14 cellular contexts compared by ENCODE assay signal in genomic region chr4:31187979-31188378, GRCh38.
"Had no signal": no experiment of that assay in that cellular context is flagged by ENCODE, and none has a peak within 500 bp of the region (broad histone marks: within the 10 kb centered on the region; RNA-seq: fewer than 3 reads in every experiment).

No MANE protein-coding gene starts in this region.

- H3K27me3 ChIP-seq: ascending aorta, colonic mucosa, esophagus muscularis mucosa, thyroid gland had no signal

- DNase-seq: activated CD4-positive, alpha-beta T cell treated with anti-CD3 and anti-CD28 coated beads, Interleukin-2, amount 50 U/mL, for 1 hour; activated CD4-positive, CD25-positive, alpha-beta regulatory T cell treated with anti-CD3 and anti-CD28 coated beads, Interleukin-2, amount 50 U/mL, for 72 hours; activated CD8-positive, alpha-beta memory T cell treated with anti-CD3 and anti-CD28 coated beads, Interleukin-2, amount 50 U/mL, for 48 hours; activated effector memory CD4-positive, alpha-beta T cell treated with Interleukin-2 at 50 U/mL for 16 hours; activated naive CD4-positive, alpha-beta T cell treated with anti-CD3 and anti-CD28 coated beads, Interleukin-2, amount 50 U/mL, for 16 hours; activated T-cell treated with anti-CD3 and anti-CD28 coated beads, Interleukin-2, amount 50 U/mL, for 48 hours; colonic mucosa; mesendoderm; nucleus accumbens; stimulated activated naive CD4-positive, alpha-beta T cell; thyroid gland had no signal

- H3K27ac ChIP-seq: ascending aorta, colonic mucosa, esophagus muscularis mucosa, thyroid gland, VCaP had no signal

- H3K4me1 ChIP-seq: colonic mucosa, thyroid gland had no signal

- H3K9me3 ChIP-seq: colonic mucosa, thyroid gland had no signal

- H3K36me3 ChIP-seq: ascending aorta, colonic mucosa, esophagus muscularis mucosa, thyroid gland had no signal

- H3K4me3 ChIP-seq: ascending aorta, colonic mucosa, esophagus muscularis mucosa, thyroid gland had no signal
